In the genomic region with DNA sequence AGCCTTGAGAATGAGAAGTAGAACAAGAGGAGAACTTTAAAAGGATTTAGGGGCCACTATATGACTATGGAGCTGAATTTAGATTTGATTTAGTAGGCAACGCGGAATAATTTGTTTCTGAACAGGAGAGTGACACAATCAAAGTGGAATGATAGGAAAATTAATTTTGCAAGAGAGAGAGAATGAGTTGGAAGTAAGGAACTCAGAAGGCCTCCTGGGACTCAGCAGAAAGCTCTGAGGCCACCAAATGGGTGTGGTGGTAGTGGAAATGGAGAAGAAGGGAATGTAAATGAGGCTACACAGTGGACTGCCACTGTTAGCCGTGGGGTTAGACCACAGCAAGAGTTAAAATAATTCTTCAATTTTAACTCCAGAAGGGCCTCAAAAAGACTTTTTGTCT, we compare ENCODE assay signal across 23 cellular contexts.
"Had no signal": no experiment of that assay in that cellular context is flagged by ENCODE, and none has a peak within 500 bp of the region (broad histone marks: within the 10 kb centered on the region; RNA-seq: fewer than 3 reads in every experiment).

No MANE protein-coding gene starts in this region.

- H3K4me1 ChIP-seq: adrenal gland had no signal

- H3K36me3 ChIP-seq: adrenal gland had no signal

- ATAC-seq: activated CD8-positive, alpha-beta memory T cell treated with anti-CD3 and anti-CD28 coated beads, Interleukin-2, amount 10 ng/mL, durations not matched to agents 7 days and 5 days; activated T-cell treated with anti-CD3 and anti-CD28 coated beads, Interleukin-2, amount 50 U/mL, for 4 hours; T-helper 17 cell had no signal

- H3K27ac ChIP-seq: adrenal gland had no signal

- H3K27me3 ChIP-seq: adrenal gland had no signal

- DNase-seq: activated B cell treated with CpG ODN at 0.5 μM for 24 hours; activated CD4-positive, alpha-beta T cell treated with anti-CD3 and anti-CD28 coated beads for 1 hour; activated CD4-positive, alpha-beta T cell treated with anti-CD3 and anti-CD28 coated beads, Interleukin-2, amount 10 ng/mL, durations not matched to agents 24 days and 14 days; activated CD4-positive, alpha-beta T cell treated with anti-CD3 and anti-CD28 coated beads, Interleukin-2, amount 50 U/mL, for 48 hours; activated CD8-positive, alpha-beta memory T cell treated with anti-CD3 and anti-CD28 coated beads, Interleukin-2, amount 10 ng/mL, durations not matched to agents 7 days and 5 days; activated effector memory CD4-positive, alpha-beta T cell treated with anti-CD3 and anti-CD28 coated beads, Interleukin-2, amount 50 U/mL, for 16 hours; activated naive CD4-positive, alpha-beta T cell treated with anti-CD3 and anti-CD28 coated beads for 36 hours; activated T-cell treated with anti-CD3 and anti-CD28 coated beads, Interleukin-2, amount 50 U/mL, for 4 hours; adrenal gland; anterior cingulate cortex; KG1; NCI-H1092 treated with DMSO at 0.1 percent for 48 hours; NCI-H1417 treated with DMSO at 0.1 percent for 48 hours; NCI-H1694; NCI-H2029; NCI-H2107; NCI-H345; NCI-H510A; NCI-H526 treated with DMSO at 0.1 percent for 48 hours; NCI-H82; SIG-M5; T-helper 17 cell; T-helper 9 cell had no signal

- H3K4me3 ChIP-seq: adrenal gland had no signal
